12 cellular contexts compared by ENCODE assay signal in genomic region chr1:174786760-174787159, GRCh38.
DNase-seq lines count a peak whose midpoint lies in the region; ATAC-seq and TF ChIP-seq lines count a peak whose summit lies in the region.
"Had no signal": no experiment of that assay in that cellular context is flagged by ENCODE, and none has a peak within 500 bp of the region (broad histone marks: within the 10 kb centered on the region; RNA-seq: fewer than 3 reads in every experiment).

No MANE protein-coding gene starts in this region.

- in situ Hi-C loops in GM13977 (cut with MboI; ENCODE audit: low pct_unique_long_range_greater_than_20kb, low sequenced_read_pairs, unreplicated experiment): loop anchor here (25.0 kb wide), 1 partner anchor 351 kb away; no protein-coding TSS in a partner anchor

- H3K4me3 ChIP-seq in H7 (ENCODE audit: insufficient read depth, low read depth, low read length) (no peak overlapping the region), BE2C (ENCODE audit: low read depth, low read length) (no peak overlapping the region)
- H3K4me3 ChIP-seq: BLaER1 had no signal

- H3K27me3 ChIP-seq in H7 (ENCODE audit: control insufficient read depth, insufficient read depth, low read length): no peaks in the 10 kb centered on the region
- no peaks in the 10 kb centered on the region for H3K27me3 ChIP-seq in BE2C
- H3K27me3 ChIP-seq: BLaER1 had no signal

- DNase-seq in GM13977 (ENCODE audit: low spot score) (peak; percentile 53), SW480 (ENCODE audit: low spot score) (no peak), NCI-H82 (lab: John Stamatoyannopoulos, UW) (no peak), H7 (no peak), BE2C (no peak)
- DNase-seq: activated effector memory CD4-positive, alpha-beta T cell treated with Interleukin-2 at 50 U/mL for 16 hours; NCI-H446 treated with DMSO at 0.1 percent for 48 hours had no signal

- TF ChIP-seq CTCF in GM13977 (IDR thresholded peaks at IDR 0.05; ENCODE audit: extremely low read depth, insufficient read depth, missing control alignments): no peak
- no peak for TF ChIP-seq CTCF in BE2C (IDR thresholded peaks at IDR 0.05; ENCODE audit: low read depth, low read length)

- H3K9me3 ChIP-seq in BE2C: no peaks in the 10 kb centered on the region

- ATAC-seq in GM19372 (IDR thresholded peaks at IDR 0.05; ENCODE audit: low read depth, unreplicated experiment) (peak; percentile 68), HG02798 (IDR thresholded peaks at IDR 0.05; ENCODE audit: poor library complexity, unreplicated experiment) (peak; percentile 74), HG03521 (IDR thresholded peaks at IDR 0.05; ENCODE audit: unreplicated experiment) (peak; percentile 59)
- ATAC-seq: Right ventricle myocardium inferior had no signal

- H3K36me3 ChIP-seq in H7 (replicated peaks; ENCODE audit: control insufficient read depth, insufficient read depth, low read length) (no peaks in the 10 kb centered on the region), BE2C (no peaks in the 10 kb centered on the region)

- H3K4me1 ChIP-seq in BE2C: peaks cover 2% of the 10 kb centered on the region; the same call in 1 of the 2 replicates
